In the genomic region with DNA sequence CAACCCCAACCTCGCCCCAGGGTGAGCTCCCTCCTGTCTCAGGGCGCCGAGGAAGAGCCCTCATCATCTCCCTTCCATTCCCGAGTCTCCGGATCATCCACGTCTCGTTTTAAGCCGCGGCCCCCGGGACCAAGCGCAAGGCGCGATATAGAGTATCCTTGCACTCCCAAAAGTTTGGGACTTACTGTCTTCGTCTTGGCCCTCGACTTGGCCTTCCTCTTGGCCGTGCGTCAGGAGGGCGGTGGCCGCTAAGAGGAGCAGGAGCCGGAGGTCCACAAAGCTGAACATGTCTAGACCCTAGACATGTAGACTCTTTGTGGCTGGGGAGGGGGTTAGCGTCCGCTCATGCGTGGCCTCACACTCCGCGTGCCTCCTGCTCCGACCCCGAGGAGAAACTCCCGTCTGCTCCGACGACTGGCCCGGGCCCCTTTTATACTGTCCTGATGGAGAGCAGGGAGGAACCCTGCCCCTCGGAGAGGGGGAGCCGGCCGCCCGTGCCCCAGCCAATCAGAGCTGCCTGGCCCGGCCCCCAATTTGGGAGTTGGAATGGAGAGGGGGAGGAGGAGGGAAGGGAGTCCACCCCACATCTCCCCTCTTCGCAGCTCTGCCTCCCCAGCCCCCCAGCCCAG, we compare ENCODE assay signal across 8 cellular contexts. TPM values are rescaled to one million over a fixed set of nuclear protein-coding genes. Genes with fewer than 3 reads are reported as not detected.
DNase-seq lines count a peak whose midpoint lies in the region; ATAC-seq and TF ChIP-seq lines count a peak whose summit lies in the region.

A gene (minus strand): TSS at position 406 of the 629 bp plus-strand sequence. CDS start 118 bp downstream, at position 288.

- no peak for ATAC-seq in WTC11
- peak; percentile 14 for ATAC-seq in gastroesophageal sphincter

- peak within 1 kb of the TSS; percentile 29 to 94 (median 90) for H3K27ac ChIP-seq in gastroesophageal sphincter
- peak within 1 kb of the TSS; percentile 82 to 95 for H3K27ac ChIP-seq in ovary

- H3K36me3 Mint-ChIP-seq in WTC11 = no peaks in the 10 kb centered on the region

- H3K9me3 ChIP-seq in gastroesophageal sphincter (no peaks in the 10 kb centered on the region), ovary (no peaks in the 10 kb centered on the region)

- POLR2A ChIA-PET in WTC11 (lab: Charles Lee) = interaction anchor here (1.6 to 2.6 kb wide), 2 partner anchors 11 to 71 kb away, joined by 4 to 15 read pairs; no protein-coding TSS in a partner anchor

- peak within 1 kb of the TSS; percentile 86 for H3K4me3 Mint-ChIP-seq in WTC11

- H3K36me3 ChIP-seq in gastroesophageal sphincter (peaks cover 0 to 23% of the 10 kb centered on the region in 2 donors), ovary (no peaks in the 10 kb centered on the region)

- H3K27ac Mint-ChIP-seq in WTC11 = no peak within 1 kb of the TSS

- DNase-seq in WTC11 (ENCODE audit: low spot score) = peak; percentile 47
- DNase-seq in ovary = peak; percentile 93 to 96 (median 94)
- DNase-seq in NCI-H2227 (lab: John Stamatoyannopoulos, UW; ENCODE audit: unreplicated experiment) = no peak
- DNase-seq in activated CD8-positive, alpha-beta memory T cell treated with anti-CD3 and anti-CD28 coated beads, Interleukin-2, amount 50 U/mL, for 4 hours = no peak
- DNase-seq in effector CD8-positive, alpha-beta T cell (lab: John Stamatoyannopoulos, UW) = no peak
- DNase-seq in NCI-H2107 (lab: John Stamatoyannopoulos, UW) = no peak

- TF ChIP-seq CTCF in GM12875 (IDR thresholded peaks at IDR 0.05; ENCODE audit: borderline replicate concordance, insufficient read depth, low read depth, low read length) (no peak), WTC11 (IDR thresholded peaks at IDR 0.05) (no peak), gastroesophageal sphincter (IDR thresholded peaks at IDR 0.05) (no peak), ovary (IDR thresholded peaks at IDR 0.05) (peak in 1 of 3 donors; percentile 17)

- no peak for TF ChIP-seq EP300 in gastroesophageal sphincter (IDR thresholded peaks at IDR 0.05)
- TF ChIP-seq EP300 in ovary (IDR thresholded peaks at IDR 0.05) = no peak

- peaks cover 26% of the 10 kb centered on the region for H3K4me1 Mint-ChIP-seq in WTC11

- H3K9me3 Mint-ChIP-seq in WTC11 = no peaks in the 10 kb centered on the region

- peak within 1 kb of the TSS; percentile 32 for H3K4me3 ChIP-seq in GM12875 (ENCODE audit: low read depth, low read length)
- H3K4me3 ChIP-seq in gastroesophageal sphincter = peak within 1 kb of the TSS; percentile 38 to 60
- H3K4me3 ChIP-seq in ovary = peak within 1 kb of the TSS; percentile 70

- peak; percentile 82 to 96 for TF ChIP-seq POLR2A in gastroesophageal sphincter (IDR thresholded peaks at IDR 0.05)
- TF ChIP-seq POLR2A in ovary (IDR thresholded peaks at IDR 0.05) = peak; percentile 97

- H3K4me1 ChIP-seq in gastroesophageal sphincter (peaks cover 2 to 88% (median 30%) of the 10 kb centered on the region in 3 donors), ovary (ENCODE audit: insufficient read depth) (peaks cover 25% of the 10 kb centered on the region)

- WGBS in gastroesophageal sphincter (ENCODE audit: low coverage in 1 of 2), 2 donors = 0% methylated on average over 7 to 13 of the region's 37 CpGs
- 1 to 4% (median 2%) methylated on average over 37 of the region's 37 CpGs for WGBS in ovary, 3 donors

- peaks cover 61% of the 10 kb centered on the region for H3K27me3 Mint-ChIP-seq in WTC11 (ENCODE audit: low read depth)

- intact Hi-C loops in ovary (cut with DNase I) = loop anchor here in 3 of 4 donors (2.0 kb wide), 2 partner anchors 69 to 71 kb away; no protein-coding TSS in a partner anchor

- CTCF ChIA-PET in WTC11 (lab: Charles Lee) = interaction anchor here (0.9 to 15.3 kb wide), 27 partner anchors 11 to 300 kb away, joined by 3 to 514 read pairs (median 17); a partner anchor contains a TSS

- H3K27me3 ChIP-seq in gastroesophageal sphincter (peaks cover 11% of the 10 kb centered on the region), ovary (no peaks in the 10 kb centered on the region)

TF ChIP-seq in WTC11, 78 proteins besides CTCF, POLR2A, EP300 and RAD21:
- 0 out of 2 replicates have a peak, but pooled peaks have one; percentile 33 for TF ChIP-seq ZNF232 (CRISPR knock-in tag; IDR thresholded peaks at IDR 0.05)
- TF ChIP-seq RORB (CRISPR knock-in tag; IDR thresholded peaks at IDR 0.05) = 0 out of 2 replicates have a peak, but pooled peaks have one; percentile 49
- TF ChIP-seq, protein P1, sequence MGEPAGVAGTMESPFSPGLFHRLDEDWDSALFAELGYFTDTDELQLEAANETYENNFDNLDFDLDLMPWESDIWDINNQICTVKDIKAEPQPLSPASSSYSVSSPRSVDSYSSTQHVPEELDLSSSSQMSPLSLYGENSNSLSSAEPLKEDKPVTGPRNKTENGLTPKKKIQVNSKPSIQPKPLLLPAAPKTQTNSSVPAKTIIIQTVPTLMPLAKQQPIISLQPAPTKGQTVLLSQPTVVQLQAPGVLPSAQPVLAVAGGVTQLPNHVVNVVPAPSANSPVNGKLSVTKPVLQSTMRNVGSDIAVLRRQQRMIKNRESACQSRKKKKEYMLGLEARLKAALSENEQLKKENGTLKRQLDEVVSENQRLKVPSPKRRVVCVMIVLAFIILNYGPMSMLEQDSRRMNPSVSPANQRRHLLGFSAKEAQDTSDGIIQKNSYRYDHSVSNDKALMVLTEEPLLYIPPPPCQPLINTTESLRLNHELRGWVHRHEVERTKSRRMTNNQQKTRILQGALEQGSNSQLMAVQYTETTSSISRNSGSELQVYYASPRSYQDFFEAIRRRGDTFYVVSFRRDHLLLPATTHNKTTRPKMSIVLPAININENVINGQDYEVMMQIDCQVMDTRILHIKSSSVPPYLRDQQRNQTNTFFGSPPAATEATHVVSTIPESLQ (CRISPR knock-in tag; IDR thresholded peaks at IDR 0.05) = no peak
- TF ChIP-seq, protein P2, sequence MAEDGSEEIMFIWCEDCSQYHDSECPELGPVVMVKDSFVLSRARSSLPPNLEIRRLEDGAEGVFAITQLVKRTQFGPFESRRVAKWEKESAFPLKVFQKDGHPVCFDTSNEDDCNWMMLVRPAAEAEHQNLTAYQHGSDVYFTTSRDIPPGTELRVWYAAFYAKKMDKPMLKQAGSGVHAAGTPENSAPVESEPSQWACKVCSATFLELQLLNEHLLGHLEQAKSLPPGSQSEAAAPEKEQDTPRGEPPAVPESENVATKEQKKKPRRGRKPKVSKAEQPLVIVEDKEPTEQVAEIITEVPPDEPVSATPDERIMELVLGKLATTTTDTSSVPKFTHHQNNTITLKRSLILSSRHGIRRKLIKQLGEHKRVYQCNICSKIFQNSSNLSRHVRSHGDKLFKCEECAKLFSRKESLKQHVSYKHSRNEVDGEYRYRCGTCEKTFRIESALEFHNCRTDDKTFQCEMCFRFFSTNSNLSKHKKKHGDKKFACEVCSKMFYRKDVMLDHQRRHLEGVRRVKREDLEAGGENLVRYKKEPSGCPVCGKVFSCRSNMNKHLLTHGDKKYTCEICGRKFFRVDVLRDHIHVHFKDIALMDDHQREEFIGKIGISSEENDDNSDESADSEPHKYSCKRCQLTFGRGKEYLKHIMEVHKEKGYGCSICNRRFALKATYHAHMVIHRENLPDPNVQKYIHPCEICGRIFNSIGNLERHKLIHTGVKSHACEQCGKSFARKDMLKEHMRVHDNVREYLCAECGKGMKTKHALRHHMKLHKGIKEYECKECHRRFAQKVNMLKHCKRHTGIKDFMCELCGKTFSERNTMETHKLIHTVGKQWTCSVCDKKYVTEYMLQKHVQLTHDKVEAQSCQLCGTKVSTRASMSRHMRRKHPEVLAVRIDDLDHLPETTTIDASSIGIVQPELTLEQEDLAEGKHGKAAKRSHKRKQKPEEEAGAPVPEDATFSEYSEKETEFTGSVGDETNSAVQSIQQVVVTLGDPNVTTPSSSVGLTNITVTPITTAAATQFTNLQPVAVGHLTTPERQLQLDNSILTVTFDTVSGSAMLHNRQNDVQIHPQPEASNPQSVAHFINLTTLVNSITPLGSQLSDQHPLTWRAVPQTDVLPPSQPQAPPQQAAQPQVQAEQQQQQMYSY (CRISPR knock-in tag; IDR thresholded peaks at IDR 0.05) = 0 out of 2 replicates have a peak, but pooled peaks have one; percentile 6
- peak; percentile 70 for TF ChIP-seq NFYB (CRISPR knock-in tag; conservative IDR thresholded peaks at IDR 0.05; ENCODE audit: low read depth)
- TF ChIP-seq, protein P3, sequence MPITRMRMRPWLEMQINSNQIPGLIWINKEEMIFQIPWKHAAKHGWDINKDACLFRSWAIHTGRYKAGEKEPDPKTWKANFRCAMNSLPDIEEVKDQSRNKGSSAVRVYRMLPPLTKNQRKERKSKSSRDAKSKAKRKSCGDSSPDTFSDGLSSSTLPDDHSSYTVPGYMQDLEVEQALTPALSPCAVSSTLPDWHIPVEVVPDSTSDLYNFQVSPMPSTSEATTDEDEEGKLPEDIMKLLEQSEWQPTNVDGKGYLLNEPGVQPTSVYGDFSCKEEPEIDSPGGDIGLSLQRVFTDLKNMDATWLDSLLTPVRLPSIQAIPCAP (CRISPR knock-in tag; IDR thresholded peaks at IDR 0.05) = no peak

RNA-seq across cellular contexts. Expression of the gene that starts here (rescaled TPM):
- total RNA-seq in WTC11 (2021) (46.1 to 52.1 TPM (median 50.4 TPM) in 3 replicates), gastroesophageal sphincter (10 to 100 TPM; 14.6 to 92.9 (median 69.7) TPM), ovary (1,000 to 10,000 TPM in 1 of 7 donors, 100 to 1,000 TPM in 5, 10 to 100 TPM in 1; 71.2 to 1,087 (median 550) TPM)
- 100 to 1,000 TPM; 260 to 321 TPM for polyA plus RNA-seq in ovary

Comparison
In these comparisons a context has a peak if more than half of its experiments do, and no peak if none do; other contexts are left out.
1. DNase-seq: peak in WTC11 (single experiment) and ovary (5 of 5); none in NCI-H2227 (single experiment), activated CD8-positive, alpha-beta memory T cell treated with anti-CD3 and anti-CD28 coated beads, Interleukin-2, amount 50 U/mL, for 4 hours (single experiment), effector CD8-positive, alpha-beta T cell (single experiment) and NCI-H2107 (single experiment).
2. Peak in every context shown above with its lines, with median percentiles within 50 percentile points of each other: H3K4me3 ChIP-seq.